In the genomic region with DNA sequence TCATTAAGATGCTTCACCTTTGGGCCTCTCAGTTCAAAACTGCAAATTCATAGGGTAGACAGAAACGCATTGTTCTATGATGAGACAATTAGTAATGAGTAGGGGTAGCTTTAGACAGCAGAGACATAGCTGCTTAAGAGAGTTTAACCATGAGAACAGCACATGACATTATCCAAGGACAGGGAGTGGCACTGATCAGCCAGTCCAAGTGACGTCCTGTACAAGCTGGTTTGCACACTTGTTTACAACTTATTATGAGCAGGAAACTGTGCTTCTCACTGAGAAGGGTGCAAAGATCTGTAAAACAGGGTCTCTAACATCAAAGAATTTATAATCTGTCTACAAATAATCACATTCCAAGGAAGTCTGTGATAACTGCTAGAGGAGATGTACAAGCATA, we compare ENCODE assay signal across 21 cellular contexts. TPM values are rescaled to one million over a fixed set of nuclear protein-coding genes. Genes with fewer than 3 reads are reported as not detected.
DNase-seq lines count a peak whose midpoint lies in the region; ATAC-seq, FAIRE-seq and TF ChIP-seq lines count a peak whose summit lies in the region.
"Had no signal": no experiment of that assay in that cellular context is flagged by ENCODE, and none has a peak within 500 bp of the region (broad histone marks: within the 10 kb centered on the region; RNA-seq: fewer than 3 reads in every experiment).

No MANE protein-coding gene starts in this region.

- in situ Hi-C loops in IMR-90 (cut with MboI; ENCODE audit: low sequenced_read_pairs) = no loop called here

- H3K79me1 ChIP-seq in IMR-90 (ENCODE audit: low read depth in 1 of 2, low read length in 2 of 2) = no peaks in the 10 kb centered on the region

- H3K27me3 ChIP-seq in CD4-positive, alpha-beta T cell (ENCODE audit: control insufficient read depth, insufficient read depth, low read length) = no peaks in the 10 kb centered on the region
- H3K27me3 ChIP-seq in IMR-90 (ENCODE audit: control insufficient read depth, insufficient read depth, low read length) (no peaks in the 10 kb centered on the region; the same call in 1 of the 2 replicates), bronchial epithelial cell (ENCODE audit: control insufficient read depth, insufficient read depth, low read length) (no peaks in the 10 kb centered on the region), mucosa of rectum (ENCODE audit: control insufficient read depth in 2 of 2, insufficient read depth in 2 of 2, low read length in 2 of 2) (no peaks in the 10 kb centered on the region)
- H3K27me3 ChIP-seq: esophagus muscularis mucosa, heart left ventricle, sigmoid colon had no signal

- no peak overlapping the region for H3K4me3 Mint-ChIP-seq in CD4-positive, alpha-beta T cell
- H3K4me3 Mint-ChIP-seq: memory B cell had no signal

- H3K9ac ChIP-seq in IMR-90 (ENCODE audit: low read depth, low read length) (no peak overlapping the region), mucosa of rectum (ENCODE audit: low read depth in 1 of 2, low read length in 2 of 2) (peak overlapping the region; percentile 10 to 66), kidney (ENCODE audit: low read length in 2 of 2) (no peak overlapping the region)

- CTCF ChIA-PET in CD4-positive, alpha-beta T cell (lab: Charles Lee) = interaction anchor here (0.9 kb wide), 1 partner anchor 10 kb away, joined by 3 read pairs; no protein-coding TSS in a partner anchor
- CTCF ChIA-PET in IMR-90 (lab: Yijun Ruan, JAX) = no interaction called here

- no peaks in the 10 kb centered on the region for H3K36me3 Mint-ChIP-seq in CD4-positive, alpha-beta T cell (ENCODE audit: low read depth)
- H3K36me3 Mint-ChIP-seq: activated naive CD4-positive, alpha-beta T cell treated with anti-CD3 and anti-CD28 coated beads, Interleukin-2, amount 50 U/mL, for 72 hours; memory B cell had no signal

- no peak overlapping the region for H3K18ac ChIP-seq in IMR-90 (ENCODE audit: low read depth, low read length)

- H3K4me2 ChIP-seq in IMR-90 (ENCODE audit: low read depth, low read length) = no peak overlapping the region

- H3K4ac ChIP-seq in IMR-90 (ENCODE audit: low read depth, low read length) = no peak overlapping the region

- H3K4me1 Mint-ChIP-seq in CD4-positive, alpha-beta T cell (ENCODE audit: low read depth) = peaks cover 13% of the 10 kb centered on the region

- DNase-seq in CD4-positive, alpha-beta T cell = no peak
- DNase-seq in IMR-90 (no peak), bronchial epithelial cell (ENCODE audit: low read depth) (no peak), kidney (no peak), A172 (ENCODE audit: low spot score) (no peak)
- DNase-seq in stimulated activated CD4-positive, alpha-beta T cell treated with anti-CD3 and anti-CD28 coated beads, Interleukin-12 subunit alpha, Interleukin-12 subunit beta, amount 100 ng/mL, for 4 hours = no peak
- DNase-seq: heart left ventricle; NCI-H1694 treated with DMSO at 0.1 percent for 48 hours; NCI-H446; nucleus accumbens; sigmoid colon; stimulated activated CD4-positive, alpha-beta T cell treated with anti-CD3 and anti-CD28 coated beads, Interleukin-4, amount 100 ng/mL, for 24 hours had no signal

- no peaks in the 10 kb centered on the region for H3K9me3 Mint-ChIP-seq in CD4-positive, alpha-beta T cell
- H3K9me3 Mint-ChIP-seq: memory B cell had no signal

- FAIRE-seq in bronchial epithelial cell (lab: Jason Lieb, UNC) = peak; percentile 32
- no peak for FAIRE-seq in kidney (lab: Jason Lieb, UNC)
- FAIRE-seq: islet of Langerhans had no signal

- no peak for TF ChIP-seq POLR2A in IMR-90 (IDR thresholded peaks at IDR 0.05; ENCODE audit: low read depth, low read length)

- no peaks in the 10 kb centered on the region for H4K20me1 ChIP-seq in IMR-90 (ENCODE audit: insufficient read depth, low read length)

- no peak overlapping the region for H2AK9ac ChIP-seq in IMR-90 (replicated peaks; ENCODE audit: low read depth, low read length, poor library complexity)

- H2BK15ac ChIP-seq in IMR-90 (ENCODE audit: low read depth, low read length) = no peak overlapping the region

- dilution Hi-C loops in IMR-90 (cut with HindIII; ENCODE audit: low sequenced_read_pairs, unreplicated experiment) = no loop called here

- no peak overlapping the region for H4K91ac ChIP-seq in IMR-90 (ENCODE audit: insufficient read depth, low read depth, low read length)

- H3K27me3 Mint-ChIP-seq in CD4-positive, alpha-beta T cell = no peaks in the 10 kb centered on the region

- H3K4me1 ChIP-seq in IMR-90 (ENCODE audit: control insufficient read depth, insufficient read depth, low read length) (peaks cover 1% of the 10 kb centered on the region; the same call in 1 of the 2 replicates), mucosa of rectum (ENCODE audit: control insufficient read depth in 2 of 2, insufficient read depth in 2 of 2, low read length in 2 of 2) (peaks cover 1 to 14% of the 10 kb centered on the region in 2 donors), kidney (ENCODE audit: control insufficient read depth in 1 of 2, insufficient read depth in 1 of 2, low read depth in 1 of 2, low read length in 2 of 2) (peaks cover under 1 to 3% of the 10 kb centered on the region in 2 donors)
- H3K4me1 ChIP-seq: esophagus muscularis mucosa, sigmoid colon had no signal

- POLR2A ChIA-PET in CD4-positive, alpha-beta T cell (lab: Charles Lee) = interaction anchor here (0.6 to 1.6 kb wide), 4 partner anchors 10 to 284 kb away, joined by 3 to 32 read pairs (median 4); a partner anchor contains a TSS
- POLR2A ChIA-PET in IMR-90 (lab: Charles Lee; ENCODE audit: unreplicated experiment) = no interaction called here

- no peak overlapping the region for H2BK20ac ChIP-seq in IMR-90 (ENCODE audit: low read depth, low read length)

- H4K8ac ChIP-seq in IMR-90 (ENCODE audit: low read depth in 2 of 2, low read length in 2 of 2) = no peak overlapping the region

- H3K9me3 ChIP-seq in CD4-positive, alpha-beta T cell (ENCODE audit: control insufficient read depth, low read length) = no peaks in the 10 kb centered on the region
- H3K9me3 ChIP-seq in IMR-90 (ENCODE audit: control insufficient read depth, insufficient read depth, low read length) (no peaks in the 10 kb centered on the region), mucosa of rectum (ENCODE audit: control insufficient read depth in 2 of 2, low read length in 2 of 2) (no peaks in the 10 kb centered on the region), kidney (ENCODE audit: control insufficient read depth in 1 of 2, low read length in 2 of 2) (no peaks in the 10 kb centered on the region)
- H3K9me3 ChIP-seq: esophagus muscularis mucosa, heart left ventricle, sigmoid colon had no signal

- no peak overlapping the region for H3K27ac ChIP-seq in CD4-positive, alpha-beta T cell (ENCODE audit: low read depth, low read length)
- H3K27ac ChIP-seq in IMR-90 (ENCODE audit: insufficient read depth, low read length) (no peak overlapping the region), mucosa of rectum (ENCODE audit: low read depth in 2 of 2, low read length in 2 of 2) (peak overlapping the region; percentile 88 to 98), kidney (ENCODE audit: low read depth in 2 of 2, low read length in 2 of 2) (peak overlapping the region in 1 of 2 donors; percentile 24)
- H3K27ac ChIP-seq: esophagus muscularis mucosa, heart left ventricle, sigmoid colon had no signal

- no peaks in the 10 kb centered on the region for H3K9me1 ChIP-seq in IMR-90 (ENCODE audit: insufficient read depth, low read length)

- no peak overlapping the region for H2AK5ac ChIP-seq in IMR-90 (ENCODE audit: low read depth, low read length)

- H3K36me3 ChIP-seq in IMR-90 (ENCODE audit: control insufficient read depth, insufficient read depth, low read length) (no peaks in the 10 kb centered on the region), bronchial epithelial cell (ENCODE audit: control insufficient read depth, insufficient read depth, low read length) (no peaks in the 10 kb centered on the region), mucosa of rectum (ENCODE audit: control insufficient read depth in 2 of 2, insufficient read depth in 2 of 2, low read length in 2 of 2) (no peaks in the 10 kb centered on the region), kidney (ENCODE audit: control insufficient read depth in 1 of 2, insufficient read depth in 2 of 2, low read length in 2 of 2) (no peaks in the 10 kb centered on the region)
- H3K36me3 ChIP-seq: esophagus muscularis mucosa, heart left ventricle, sigmoid colon had no signal

- no peak overlapping the region for H2BK120ac ChIP-seq in IMR-90 (ENCODE audit: low read depth, low read length)

- H3K27ac Mint-ChIP-seq in CD4-positive, alpha-beta T cell = peak overlapping the region; percentile 76
- H3K27ac Mint-ChIP-seq: memory B cell had no signal

- no peak for TF ChIP-seq CTCF in CD4-positive, alpha-beta T cell (IDR thresholded peaks at IDR 0.05)
- TF ChIP-seq CTCF in IMR-90 (conservative IDR thresholded peaks at IDR 0.05; ENCODE audit: low read depth, low read length) = no peak
- TF ChIP-seq CTCF in bronchial epithelial cell (IDR thresholded peaks at IDR 0.05; ENCODE audit: insufficient read depth, low read length, severe bottlenecking) = no peak
- no peak for TF ChIP-seq CTCF in kidney (IDR thresholded peaks at IDR 0.05; ENCODE audit: borderline replicate concordance, extremely low read depth, insufficient read depth)

- intact Hi-C loops in CD4-positive, alpha-beta T cell (cut with DNase I, micrococcal nuclease) = no loop called here
- intact Hi-C loops in IMR-90 (cut with micrococcal nuclease) = no loop called here
- intact Hi-C loops in kidney (cut with DNase I) = no loop called here

- TF ChIP-seq RAD21 in IMR-90 (IDR thresholded peaks at IDR 0.05; ENCODE audit: low read length) = no peak

- WGBS in IMR-90 (ENCODE audit: extremely low coverage in 2 of 2, insufficient read length in 1 of 2), 2 experiments = 0% methylated on average over 1 of the region's 2 CpGs; no CpG with 5 or more reads in 1 of the 2 experiments

- BruUV-seq in IMR-90 (replicated peaks; lab: Mats Ljungman, UMichigan) = no TSS peak

- ATAC-seq in CD4-positive, alpha-beta T cell (ENCODE audit: poor library complexity) = peak; percentile 49
- ATAC-seq in IMR-90 (ENCODE audit: low read depth) = peak; percentile 44; the same call in 1 of the 2 replicates
- ATAC-seq in GM21381 (IDR thresholded peaks at IDR 0.05; ENCODE audit: unreplicated experiment) = no peak
- ATAC-seq: heart left ventricle had no signal

- H3K56ac ChIP-seq in IMR-90 (ENCODE audit: extremely low read depth, insufficient read depth, low read length) = no peak overlapping the region

- H2AFZ ChIP-seq in IMR-90 (replicated peaks; ENCODE audit: low read length, poor library complexity) = no peak overlapping the region

- H4K5ac ChIP-seq in IMR-90 (ENCODE audit: low read depth, low read length) = no peak overlapping the region

- no peak overlapping the region for H2BK5ac ChIP-seq in IMR-90 (ENCODE audit: low read depth, low read length, poor library complexity, severe bottlenecking)

- H3K4me3 ChIP-seq in IMR-90 (ENCODE audit: insufficient read depth, low read depth, low read length) (no peak overlapping the region), bronchial epithelial cell (ENCODE audit: low read depth, low read length) (no peak overlapping the region), mucosa of rectum (ENCODE audit: low read length in 2 of 2) (peak overlapping the region; percentile 27 to 38), kidney (ENCODE audit: low read length in 2 of 2) (no peak overlapping the region)
- H3K4me3 ChIP-seq: esophagus muscularis mucosa, heart left ventricle, sigmoid colon had no signal

- no peak overlapping the region for H3K23ac ChIP-seq in IMR-90 (ENCODE audit: low read depth, low read length)

- no peak overlapping the region for H3K14ac ChIP-seq in IMR-90 (replicated peaks; ENCODE audit: low read depth, low read length)

RNA-seq across cellular contexts. Expression of a gene that starts 11.2 kb away (rescaled TPM):
- total RNA-seq in CD4-positive, alpha-beta T cell = 1,000 to 10,000 TPM; 1,437 to 1,479 TPM
- total RNA-seq in IMR-90 (2012; rRNA removed) (29.4 and 96.9 TPM in 2 replicates), bronchial epithelial cell (126 and 181 TPM in 2 replicates), kidney (340 TPM)
- polyA plus RNA-seq in IMR-90 (2012; rRNA removed) (219 and 229 TPM in 2 replicates), kidney (ENCODE audit: insufficient read depth, low read depth, low replicate concordance) (207 TPM)
- polyA plus RNA-seq in IMR-90 (2012; cell fraction: cytosol; rRNA removed) = 81.4 and 102 TPM in 2 replicates
- polyA plus RNA-seq in IMR-90 (2012; cell fraction: nucleus; rRNA removed; ENCODE audit: low replicate concordance) = 215 and 1,047 TPM in 2 replicates
- 108 and 142 TPM in 2 replicates for total RNA-seq in A172 (2014; rRNA removed; shearing (Covaris generic))

RNA-seq across cellular contexts. Expression of a gene that starts 41.3 kb away (rescaled TPM):
- not detected for total RNA-seq in CD4-positive, alpha-beta T cell
- total RNA-seq in IMR-90 (2012; rRNA removed) = not detected in 2 replicates
- polyA plus RNA-seq in IMR-90 (2012; rRNA removed) = 0.03 TPM in 1 of 2 replicates, not detected in the other
- not detected in 2 replicates for polyA plus RNA-seq in IMR-90 (2012; cell fraction: cytosol; rRNA removed)
- polyA plus RNA-seq in IMR-90 (2012; cell fraction: nucleus; rRNA removed; ENCODE audit: low replicate concordance) = not detected in 2 replicates
- total RNA-seq in bronchial epithelial cell = not detected in 2 replicates
- not detected for total RNA-seq in kidney
- polyA plus RNA-seq in kidney (ENCODE audit: insufficient read depth, low read depth, low replicate concordance) = not detected
- total RNA-seq in A172 (2014; rRNA removed; shearing (Covaris generic)) = 0.03 TPM in 1 of 2 replicates, not detected in the other
- total RNA-seq: activated naive CD4-positive, alpha-beta T cell treated with anti-CD3 and anti-CD28 coated beads, Interleukin-2, amount 50 U/mL, for 72 hours; dermis microvascular lymphatic vessel endothelial cell; esophagus muscularis mucosa; heart left ventricle; sigmoid colon; T-helper 2 cell treated with Interferon-gamma antibody and Interleukin-4, amounts not matched to agents 100 ng/mL and 5 ng/mL, for 36 hours; temporal lobe had no signal
- polyA plus RNA-seq: heart left ventricle, sigmoid colon had no signal

Comparison
In these comparisons a context has a peak if more than half of its experiments do, and no peak if none do; other contexts are left out.
1. H3K27ac ChIP-seq: peak in mucosa of rectum (2 of 2); none in CD4-positive, alpha-beta T cell (single experiment) and IMR-90 (single experiment).
2. H3K4me3 ChIP-seq: peak in mucosa of rectum (2 of 2); none in IMR-90 (single experiment), bronchial epithelial cell (single experiment) and kidney (0 of 2).
3. H3K9ac ChIP-seq: peak in mucosa of rectum (2 of 2); none in IMR-90 (single experiment) and kidney (0 of 2).